ENCODE assay signal across 19 cellular contexts in genomic region chr9:21557428-21557768, GRCh38.
A peak's percentile ranks its signal among the peaks of the same experiment; 100 is the strongest.
DNase-seq lines count a peak whose midpoint lies in the region; ATAC-seq, FAIRE-seq and TF ChIP-seq lines count a peak whose summit lies in the region.
"Had no signal": no experiment of that assay in that cellular context is flagged by ENCODE, and none has a peak within 500 bp of the region (broad histone marks: within the 10 kb centered on the region; RNA-seq: fewer than 3 reads in every experiment).

No MANE protein-coding gene starts in this region.

- POLR2A ChIA-PET in activated CD8-positive, alpha-beta T cell treated with anti-CD3 and anti-CD28 coated beads for 36 hours (lab: Charles Lee), result no interaction called here
- POLR2A ChIA-PET in activated CD8-positive, alpha-beta T cell treated with anti-CD3 and anti-CD28 coated beads, Interleukin-2, amount 10 ng/mL, durations not matched to agents 7 days and 5 days (lab: Charles Lee), result no interaction called here

- TF ChIP-seq POLR2A in stomach (IDR thresholded peaks at IDR 0.05), result no peak

- H3K36me3 ChIP-seq in astrocyte (ENCODE audit: insufficient read depth, low read length) (peaks cover 4% of the 10 kb centered on the region), stomach (no peaks in the 10 kb centered on the region)
- H3K36me3 ChIP-seq: prostate gland, tibial artery had no signal

- H3K9me3 Mint-ChIP-seq in activated CD8-positive, alpha-beta T cell treated with anti-CD3 and anti-CD28 coated beads for 36 hours, result no peaks in the 10 kb centered on the region
- H3K9me3 Mint-ChIP-seq in activated CD8-positive, alpha-beta T cell treated with anti-CD3 and anti-CD28 coated beads, Interleukin-2, amount 10 ng/mL, durations not matched to agents 7 days and 5 days (ENCODE audit: insufficient read depth), result no peaks in the 10 kb centered on the region
- no peaks in the 10 kb centered on the region for H3K9me3 Mint-ChIP-seq in astrocyte (ENCODE audit: unreplicated experiment)
- H3K9me3 Mint-ChIP-seq in chondrocyte (ENCODE audit: low read depth), result no peaks in the 10 kb centered on the region

- H2AFZ ChIP-seq in astrocyte (ENCODE audit: low read depth, low read length), result no peak overlapping the region

- H3K27ac Mint-ChIP-seq in activated CD8-positive, alpha-beta T cell treated with anti-CD3 and anti-CD28 coated beads for 36 hours, result no peak overlapping the region
- H3K27ac Mint-ChIP-seq in activated CD8-positive, alpha-beta T cell treated with anti-CD3 and anti-CD28 coated beads, Interleukin-2, amount 10 ng/mL, durations not matched to agents 7 days and 5 days, result no peak overlapping the region
- H3K27ac Mint-ChIP-seq in astrocyte (ENCODE audit: unreplicated experiment) (peak overlapping the region; percentile 38), chondrocyte (ENCODE audit: unreplicated experiment) (no peak overlapping the region)

- no peak for DNase-seq in activated CD8-positive, alpha-beta T cell treated with anti-CD3 and anti-CD28 coated beads for 36 hours
- no peak for DNase-seq in activated CD8-positive, alpha-beta T cell treated with anti-CD3 and anti-CD28 coated beads, Interleukin-2, amount 10 ng/mL, durations not matched to agents 7 days and 5 days
- DNase-seq in astrocyte (ENCODE audit: low read depth) (no peak), foreskin keratinocyte (no peak), stomach (no peak), Ammon's horn (ENCODE audit: low spot score) (no peak), chondrocyte (ENCODE audit: low spot score) (no peak)
- no peak for DNase-seq in activated CD4-positive, CD25-positive, alpha-beta regulatory T cell treated with anti-CD3 and anti-CD28 coated beads, Interleukin-2, amount 50 U/mL, for 72 hours
- DNase-seq: activated CD4-positive, alpha-beta T cell treated with anti-CD3 and anti-CD28 coated beads for 48 hours; activated T-cell treated with anti-CD3 and anti-CD28 coated beads, Interleukin-2, amount 50 U/mL, for 1 hour; amygdala; left colon; NCI-H82; T-helper 2 cell; tibial artery had no signal

- peaks cover 96% of the 10 kb centered on the region for H3K79me2 ChIP-seq in astrocyte (ENCODE audit: insufficient read depth, low read length)

- peak overlapping the region; percentile 87 for H3K4me3 Mint-ChIP-seq in activated CD8-positive, alpha-beta T cell treated with anti-CD3 and anti-CD28 coated beads for 36 hours
- H3K4me3 Mint-ChIP-seq in activated CD8-positive, alpha-beta T cell treated with anti-CD3 and anti-CD28 coated beads, Interleukin-2, amount 10 ng/mL, durations not matched to agents 7 days and 5 days, result no peak overlapping the region
- peak overlapping the region; percentile 94 for H3K4me3 Mint-ChIP-seq in astrocyte (ENCODE audit: unreplicated experiment)
- H3K4me3 Mint-ChIP-seq in chondrocyte (ENCODE audit: unreplicated experiment), result no peak overlapping the region

- peak overlapping the region; percentile 96 for H3K4me3 ChIP-seq in astrocyte (ENCODE audit: insufficient read depth, low read depth, low read length)
- peak overlapping the region; percentile 62 to 83 (median 66) for H3K4me3 ChIP-seq in stomach
- H3K4me3 ChIP-seq: prostate gland, tibial artery had no signal

- TF ChIP-seq CTCF in activated CD8-positive, alpha-beta T cell treated with anti-CD3 and anti-CD28 coated beads for 36 hours (IDR thresholded peaks at IDR 0.05), result no peak
- TF ChIP-seq CTCF in astrocyte (IDR thresholded peaks at IDR 0.05; ENCODE audit: insufficient read depth, low read depth, low read length), result no peak
- TF ChIP-seq CTCF in foreskin keratinocyte (conservative IDR thresholded peaks at IDR 0.05), result no peak
- TF ChIP-seq CTCF in stomach (IDR thresholded peaks at IDR 0.05), result no peak
- no peak for TF ChIP-seq CTCF in chondrocyte (IDR thresholded peaks at IDR 0.05)

- peaks cover 34% of the 10 kb centered on the region for H3K4me1 Mint-ChIP-seq in activated CD8-positive, alpha-beta T cell treated with anti-CD3 and anti-CD28 coated beads for 36 hours (ENCODE audit: low read depth)
- peaks cover 18% of the 10 kb centered on the region for H3K4me1 Mint-ChIP-seq in activated CD8-positive, alpha-beta T cell treated with anti-CD3 and anti-CD28 coated beads, Interleukin-2, amount 10 ng/mL, durations not matched to agents 7 days and 5 days (ENCODE audit: low read depth)
- peaks cover 18% of the 10 kb centered on the region for H3K4me1 Mint-ChIP-seq in astrocyte (ENCODE audit: low read depth, unreplicated experiment)
- H3K4me1 Mint-ChIP-seq in chondrocyte (ENCODE audit: low read depth), result peaks cover 12% of the 10 kb centered on the region

- no peaks in the 10 kb centered on the region for H3K27me3 ChIP-seq in astrocyte (ENCODE audit: insufficient read depth, low read length)
- H3K27me3 ChIP-seq in foreskin keratinocyte, result no peaks in the 10 kb centered on the region
- peaks cover 0 to 57% (median 14%) of the 10 kb centered on the region in 3 donors for H3K27me3 ChIP-seq in stomach

- CTCF ChIA-PET in activated CD8-positive, alpha-beta T cell treated with anti-CD3 and anti-CD28 coated beads for 36 hours (lab: Charles Lee), result interaction anchor here (1.0 to 2.7 kb wide), 2 partner anchors 92 to 152 kb away, joined by 3 to 14 read pairs; no protein-coding TSS in a partner anchor
- CTCF ChIA-PET in activated CD8-positive, alpha-beta T cell treated with anti-CD3 and anti-CD28 coated beads, Interleukin-2, amount 10 ng/mL, durations not matched to agents 7 days and 5 days (lab: Charles Lee), result interaction anchor here (0.7 to 1.5 kb wide), 2 partner anchors 67 to 151 kb away, joined by 3 to 7 read pairs; no protein-coding TSS in a partner anchor

- WGBS in stomach, 5 donors, result 43 to 65% (median 54%) methylated on average over 1 of the region's 1 CpG

- no peak for FAIRE-seq in astrocyte (lab: Jason Lieb, UNC)
- FAIRE-seq: D721Med, GM18507 had no signal

- no peak for ATAC-seq in activated CD8-positive, alpha-beta T cell treated with anti-CD3 and anti-CD28 coated beads for 36 hours
- no peak for ATAC-seq in activated CD8-positive, alpha-beta T cell treated with anti-CD3 and anti-CD28 coated beads, Interleukin-2, amount 10 ng/mL, durations not matched to agents 7 days and 5 days
- ATAC-seq in foreskin keratinocyte, result no peak
- ATAC-seq: left colon had no signal

- H3K4me1 ChIP-seq in astrocyte (ENCODE audit: insufficient read depth, low read length), result peaks cover 14% of the 10 kb centered on the region
- H3K4me1 ChIP-seq in foreskin keratinocyte, result peaks cover 36% of the 10 kb centered on the region
- peaks cover 9 to 20% (median 13%) of the 10 kb centered on the region in 4 donors for H3K4me1 ChIP-seq in stomach
- H3K4me1 ChIP-seq: prostate gland had no signal

- peaks cover 17% of the 10 kb centered on the region for H3K27me3 Mint-ChIP-seq in activated CD8-positive, alpha-beta T cell treated with anti-CD3 and anti-CD28 coated beads for 36 hours
- H3K27me3 Mint-ChIP-seq in activated CD8-positive, alpha-beta T cell treated with anti-CD3 and anti-CD28 coated beads, Interleukin-2, amount 10 ng/mL, durations not matched to agents 7 days and 5 days (ENCODE audit: low read depth), result peaks cover 27% of the 10 kb centered on the region
- no peaks in the 10 kb centered on the region for H3K27me3 Mint-ChIP-seq in astrocyte (ENCODE audit: low read depth, unreplicated experiment)
- H3K27me3 Mint-ChIP-seq in chondrocyte (ENCODE audit: low read depth), result peaks cover 56% of the 10 kb centered on the region

- H3K27ac ChIP-seq in astrocyte (ENCODE audit: low read depth, low read length) (peak overlapping the region; percentile 92), foreskin keratinocyte (peak overlapping the region; percentile 85), stomach (peak overlapping the region in 4 of 5 donors; percentile 70 to 94 (median 87))
- H3K27ac ChIP-seq: 22Rv1, prostate gland, tibial artery had no signal

- intact Hi-C loops in activated CD8-positive, alpha-beta T cell treated with anti-CD3 and anti-CD28 coated beads for 36 hours (cut with micrococcal nuclease), result no loop called here
- intact Hi-C loops in stomach (cut with DNase I; ENCODE audit: low total_unique reads), result no loop called here

- H3K36me3 Mint-ChIP-seq in activated CD8-positive, alpha-beta T cell treated with anti-CD3 and anti-CD28 coated beads for 36 hours (ENCODE audit: low read depth), result no peaks in the 10 kb centered on the region
- H3K36me3 Mint-ChIP-seq in activated CD8-positive, alpha-beta T cell treated with anti-CD3 and anti-CD28 coated beads, Interleukin-2, amount 10 ng/mL, durations not matched to agents 7 days and 5 days (ENCODE audit: low read depth), result peaks cover 4% of the 10 kb centered on the region
- H3K36me3 Mint-ChIP-seq in astrocyte (ENCODE audit: low read depth, unreplicated experiment) (no peaks in the 10 kb centered on the region), chondrocyte (ENCODE audit: low read depth) (peaks cover 3% of the 10 kb centered on the region)

- TF ChIP-seq EP300 in stomach (IDR thresholded peaks at IDR 0.05), result no peak

- peaks cover 11% of the 10 kb centered on the region for H4K20me1 ChIP-seq in astrocyte (ENCODE audit: insufficient read depth, low read length)

- H3K9me3 ChIP-seq in astrocyte (ENCODE audit: insufficient read depth, low read depth, low read length) (no peaks in the 10 kb centered on the region), stomach (no peaks in the 10 kb centered on the region)
- H3K9me3 ChIP-seq: prostate gland, tibial artery had no signal

- peak overlapping the region; percentile 90 for H3K4me2 ChIP-seq in astrocyte (ENCODE audit: low read length)

- H3K9ac ChIP-seq in astrocyte (ENCODE audit: low read length), result peak overlapping the region; percentile 98

Comparison
In these comparisons a context has a peak if more than half of its experiments do, and no peak if none do; other contexts are left out.
1. H3K4me3 Mint-ChIP-seq: peak in activated CD8-positive, alpha-beta T cell treated with anti-CD3 and anti-CD28 coated beads for 36 hours (single experiment) and astrocyte (single experiment); none in activated CD8-positive, alpha-beta T cell treated with anti-CD3 and anti-CD28 coated beads, Interleukin-2, amount 10 ng/mL, durations not matched to agents 7 days and 5 days (single experiment) and chondrocyte (single experiment).
2. Peak in every context shown above with its lines, with median percentiles within 50 percentile points of each other: H3K27ac ChIP-seq.